ENCODE assay signal across 7 cellular contexts in the genomic region with DNA sequence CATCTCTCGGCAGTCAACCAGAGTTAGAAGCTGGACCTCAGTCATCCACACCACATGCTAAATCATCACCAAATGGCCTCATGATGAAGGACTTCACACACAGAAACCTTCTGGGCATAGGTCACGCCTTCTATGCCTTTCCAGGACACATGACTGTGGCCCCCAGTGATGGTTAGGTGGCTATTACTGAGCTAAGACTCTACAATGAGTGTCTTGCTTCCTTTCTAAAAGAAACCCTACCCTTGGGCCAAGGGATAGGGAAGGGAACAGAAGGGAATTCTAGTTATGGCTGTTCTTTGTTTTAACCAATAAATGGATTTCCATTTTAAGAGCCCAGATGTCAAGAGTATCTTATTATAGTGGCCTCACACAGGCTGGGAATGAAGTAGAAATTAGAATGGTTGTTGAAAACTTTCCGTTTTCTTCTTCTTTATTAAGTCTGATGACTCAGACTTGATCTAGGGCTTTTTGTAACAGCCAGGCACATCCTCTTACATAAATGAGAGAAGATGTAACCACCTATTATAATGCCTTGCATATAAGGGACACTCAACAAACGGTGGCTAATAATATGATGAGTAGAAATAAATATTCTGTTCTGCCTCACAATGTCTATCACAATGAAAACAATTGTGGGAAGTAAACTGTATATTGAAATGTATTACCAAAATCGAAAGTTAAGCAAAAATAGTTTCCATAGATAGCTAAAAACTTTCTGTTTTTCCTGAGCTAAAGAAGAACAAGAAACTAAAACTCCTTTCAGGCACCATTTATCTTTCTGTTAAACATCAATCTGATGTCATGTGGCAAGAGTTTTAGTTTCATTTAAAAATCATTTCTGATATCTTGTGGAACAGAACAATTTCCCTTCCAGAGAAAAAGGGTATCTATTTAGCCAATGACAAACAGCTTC.
A peak's percentile ranks its signal among the peaks of the same experiment; 100 is the strongest.
DNase-seq lines count a peak whose midpoint lies in the region; ATAC-seq, FAIRE-seq and TF ChIP-seq lines count a peak whose summit lies in the region.

No MANE protein-coding gene starts in this region.

- TF ChIP-seq CTCF in IMR-90 (conservative IDR thresholded peaks at IDR 0.05; ENCODE audit: low read depth, low read length) (no peak), glutamatergic neuron (IDR thresholded peaks at IDR 0.05; ENCODE audit: partially characterized antibody, unreplicated experiment) (no peak)

- peaks cover 11% of the 10 kb centered on the region for H3K9me3 Mint-ChIP-seq in glutamatergic neuron (ENCODE audit: unreplicated experiment)

- peak overlapping the region; percentile 26; the same call in 1 of the 2 replicates for H2BK20ac ChIP-seq in IMR-90 (ENCODE audit: low read depth, low read length)

- H2AK5ac ChIP-seq in IMR-90 (ENCODE audit: low read depth, low read length): 0 out of 2 replicates have a peak overlapping the region, but pooled peaks have one; percentile 24

- BruUV-seq in IMR-90 (replicated peaks; lab: Mats Ljungman, UMichigan): no TSS peak

- no peak overlapping the region for H3K18ac ChIP-seq in IMR-90 (ENCODE audit: low read depth, low read length)

- ATAC-seq in GM18873 (IDR thresholded peaks at IDR 0.05; ENCODE audit: low FRiP score, unreplicated experiment): peak; percentile 38
- ATAC-seq in IMR-90 (ENCODE audit: low read depth): no peak

- H3K4me3 ChIP-seq in GM23248 (no peak overlapping the region), IMR-90 (ENCODE audit: insufficient read depth, low read depth, low read length) (no peak overlapping the region)

- H3K14ac ChIP-seq in IMR-90 (replicated peaks; ENCODE audit: low read depth, low read length): no peak overlapping the region

- H2BK5ac ChIP-seq in IMR-90 (ENCODE audit: low read depth, low read length, poor library complexity, severe bottlenecking): no peak overlapping the region

- dilution Hi-C loops in IMR-90 (cut with HindIII; ENCODE audit: low sequenced_read_pairs, unreplicated experiment): no loop called here

- H3K4me2 ChIP-seq in GM23248 (ENCODE audit: unreplicated experiment): no peak overlapping the region
- H3K4me2 ChIP-seq in IMR-90 (ENCODE audit: low read depth, low read length): no peak overlapping the region

- H3K27ac ChIP-seq in GM23248 (no peak overlapping the region), IMR-90 (ENCODE audit: insufficient read depth, low read length) (no peak overlapping the region)

- H4K91ac ChIP-seq in IMR-90 (ENCODE audit: insufficient read depth, low read depth, low read length): no peak overlapping the region

- H2AFZ ChIP-seq in GM23248 (no peak overlapping the region), IMR-90 (replicated peaks; ENCODE audit: low read length, poor library complexity) (no peak overlapping the region)

- FAIRE-seq in HTR-8/SVneo (lab: Jason Lieb, UNC): no peak

- H2AK9ac ChIP-seq in IMR-90 (replicated peaks; ENCODE audit: low read depth, low read length, poor library complexity): no peak overlapping the region

- no peaks in the 10 kb centered on the region for H3K9me3 ChIP-seq in GM23248 (ENCODE audit: low read depth)
- H3K9me3 ChIP-seq in IMR-90 (ENCODE audit: control insufficient read depth, insufficient read depth, low read length): no peaks in the 10 kb centered on the region

- H4K5ac ChIP-seq in IMR-90 (ENCODE audit: low read depth, low read length): no peak overlapping the region

- H3K27me3 ChIP-seq in GM23248 (replicated peaks; ENCODE audit: insufficient read depth): no peaks in the 10 kb centered on the region
- no peaks in the 10 kb centered on the region for H3K27me3 ChIP-seq in IMR-90 (ENCODE audit: control insufficient read depth, insufficient read depth, low read length)

- no peak overlapping the region for H3K4ac ChIP-seq in IMR-90 (ENCODE audit: low read depth, low read length)

- no peak overlapping the region for H2BK120ac ChIP-seq in IMR-90 (ENCODE audit: low read depth, low read length)

- 62 to 64% methylated on average over 5 of the region's 5 CpGs for WGBS in GM23248 (ENCODE audit: low coverage in 1 of 2, low lambda C conversion rate in 2 of 2, missing lambda C conversion rate in 2 of 2), 2 experiments
- WGBS in IMR-90 (ENCODE audit: extremely low coverage in 2 of 2, insufficient read length in 1 of 2), 2 experiments: 83% methylated on average over 1 of the region's 5 CpGs; no CpG with 5 or more reads in 1 of the 2 experiments

- TF ChIP-seq RAD21 in IMR-90 (IDR thresholded peaks at IDR 0.05; ENCODE audit: low read length): no peak

- peaks cover 7% of the 10 kb centered on the region for H3K4me1 Mint-ChIP-seq in glutamatergic neuron (ENCODE audit: low read depth, unreplicated experiment)

- H3K36me3 ChIP-seq in GM23248 (ENCODE audit: low read depth) (no peaks in the 10 kb centered on the region), IMR-90 (ENCODE audit: control insufficient read depth, insufficient read depth, low read length) (no peaks in the 10 kb centered on the region)

- in situ Hi-C loops in GM23248 (cut with MboI) (no loop called here), IMR-90 (cut with MboI; ENCODE audit: low sequenced_read_pairs) (no loop called here)

- peaks cover 5% of the 10 kb centered on the region for H3K27me3 Mint-ChIP-seq in glutamatergic neuron (ENCODE audit: unreplicated experiment)

- no peaks in the 10 kb centered on the region for H3F3A ChIP-seq in GM23248 (ENCODE audit: insufficient read depth)

- H3K9ac ChIP-seq in GM23248 (no peak overlapping the region), IMR-90 (ENCODE audit: low read depth, low read length) (no peak overlapping the region)

- CTCF ChIA-PET in IMR-90 (lab: Yijun Ruan, JAX): interaction anchor here (0.5 to 0.7 kb wide), 2 partner anchors 9 to 61 kb away, joined by 3 to 4 read pairs; no protein-coding TSS in a partner anchor

- POLR2A ChIA-PET in IMR-90 (lab: Charles Lee; ENCODE audit: unreplicated experiment): interaction anchor here (0.7 kb wide), 1 partner anchor 20 kb away, joined by 9 read pairs; no protein-coding TSS in a partner anchor

- peak overlapping the region; percentile 58; the same call in 2 of the 3 replicates for H2BK15ac ChIP-seq in IMR-90 (ENCODE audit: low read depth, low read length)

- H4K20me1 ChIP-seq in GM23248 (ENCODE audit: insufficient read depth) (no peaks in the 10 kb centered on the region), IMR-90 (ENCODE audit: insufficient read depth, low read length) (no peaks in the 10 kb centered on the region)

- H3K27ac Mint-ChIP-seq in glutamatergic neuron (ENCODE audit: unreplicated experiment): peak overlapping the region; percentile 29

- no peak overlapping the region for H4K8ac ChIP-seq in IMR-90 (ENCODE audit: low read depth in 2 of 2, low read length in 2 of 2)

- H3K4me3 Mint-ChIP-seq in glutamatergic neuron (ENCODE audit: unreplicated experiment): no peak overlapping the region

- H3K4me1 ChIP-seq in GM23248 (ENCODE audit: insufficient read depth): peaks cover 13% of the 10 kb centered on the region
- H3K4me1 ChIP-seq in IMR-90 (ENCODE audit: control insufficient read depth, insufficient read depth, low read length): peaks cover 4% of the 10 kb centered on the region

- TF ChIP-seq POLR2A in IMR-90 (IDR thresholded peaks at IDR 0.05; ENCODE audit: low read depth, low read length): no peak

- DNase-seq in GM23248 (peak; percentile 39), IMR-90 (peak; percentile 33), glutamatergic neuron (no peak), HTR-8/SVneo (ENCODE audit: insufficient read length, low spot score) (no peak), NCI-H1105 treated with DMSO at 0.1 percent for 48 hours (lab: John Stamatoyannopoulos, UW) (no peak), amniotic stem cell (lab: John Stamatoyannopoulos, UW) (no peak)

- H3K56ac ChIP-seq in IMR-90 (ENCODE audit: extremely low read depth, insufficient read depth, low read length): no peak overlapping the region

- peaks cover 6% of the 10 kb centered on the region for H3K36me3 Mint-ChIP-seq in glutamatergic neuron (ENCODE audit: unreplicated experiment)

- peaks cover 5% of the 10 kb centered on the region; the same call in 1 of the 2 replicates for H3K9me2 ChIP-seq in GM23248 (ENCODE audit: insufficient read depth)

- no peaks in the 10 kb centered on the region for H3K79me1 ChIP-seq in IMR-90 (ENCODE audit: low read depth in 1 of 2, low read length in 2 of 2)

- intact Hi-C loops in IMR-90 (cut with micrococcal nuclease): loop anchor here (5.0 kb wide), 1 partner anchor 948 kb away; no protein-coding TSS in a partner anchor

- no peak overlapping the region for H3K23ac ChIP-seq in IMR-90 (ENCODE audit: low read depth, low read length)

- H3K79me2 ChIP-seq in GM23248 (ENCODE audit: insufficient read depth): no peaks in the 10 kb centered on the region

- peaks cover 3% of the 10 kb centered on the region; the same call in 1 of the 2 replicates for H3K9me1 ChIP-seq in IMR-90 (ENCODE audit: insufficient read depth, low read length)

TF ChIP-seq in IMR-90, 13 proteins besides CTCF, POLR2A, EP300 and RAD21 (continues in another document):
- TF ChIP-seq MXI1 (IDR thresholded peaks at IDR 0.05; ENCODE audit: borderline replicate concordance, low read depth, low read length) (no peak), RFX5 (IDR thresholded peaks at IDR 0.05; ENCODE audit: low read depth, low read length) (no peak), MAFK (IDR thresholded peaks at IDR 0.05; ENCODE audit: low read depth, low read length) (no peak), FOS (IDR thresholded peaks at IDR 0.05; ENCODE audit: low read depth, low read length) (no peak), BHLHE40 (IDR thresholded peaks at IDR 0.05; ENCODE audit: low read depth, low read length) (no peak), RCOR1 (IDR thresholded peaks at IDR 0.05; ENCODE audit: insufficient replicate concordance, low read length) (no peak), MAZ (IDR thresholded peaks at IDR 0.05; ENCODE audit: borderline replicate concordance, low read depth, low read length) (no peak)
- TF ChIP-seq, protein P1, sequence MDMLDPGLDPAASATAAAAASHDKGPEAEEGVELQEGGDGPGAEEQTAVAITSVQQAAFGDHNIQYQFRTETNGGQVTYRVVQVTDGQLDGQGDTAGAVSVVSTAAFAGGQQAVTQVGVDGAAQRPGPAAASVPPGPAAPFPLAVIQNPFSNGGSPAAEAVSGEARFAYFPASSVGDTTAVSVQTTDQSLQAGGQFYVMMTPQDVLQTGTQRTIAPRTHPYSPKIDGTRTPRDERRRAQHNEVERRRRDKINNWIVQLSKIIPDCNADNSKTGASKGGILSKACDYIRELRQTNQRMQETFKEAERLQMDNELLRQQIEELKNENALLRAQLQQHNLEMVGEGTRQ (IDR thresholded peaks at IDR 0.05; ENCODE audit: low read depth, low read length): no peak
- TF ChIP-seq, protein P2, sequence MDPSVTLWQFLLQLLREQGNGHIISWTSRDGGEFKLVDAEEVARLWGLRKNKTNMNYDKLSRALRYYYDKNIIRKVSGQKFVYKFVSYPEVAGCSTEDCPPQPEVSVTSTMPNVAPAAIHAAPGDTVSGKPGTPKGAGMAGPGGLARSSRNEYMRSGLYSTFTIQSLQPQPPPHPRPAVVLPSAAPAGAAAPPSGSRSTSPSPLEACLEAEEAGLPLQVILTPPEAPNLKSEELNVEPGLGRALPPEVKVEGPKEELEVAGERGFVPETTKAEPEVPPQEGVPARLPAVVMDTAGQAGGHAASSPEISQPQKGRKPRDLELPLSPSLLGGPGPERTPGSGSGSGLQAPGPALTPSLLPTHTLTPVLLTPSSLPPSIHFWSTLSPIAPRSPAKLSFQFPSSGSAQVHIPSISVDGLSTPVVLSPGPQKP (IDR thresholded peaks at IDR 0.05; ENCODE audit: borderline replicate concordance, low read depth, low read length): no peak

Comparison
In these comparisons a context has a peak if more than half of its experiments do, and no peak if none do; other contexts are left out.
1. DNase-seq: peak in GM23248 (single experiment) and IMR-90 (single experiment); none in glutamatergic neuron (single experiment), HTR-8/SVneo (single experiment), NCI-H1105 treated with DMSO at 0.1 percent for 48 hours (single experiment) and amniotic stem cell (single experiment).